Comparison of ENCODE assay signal across 8 cellular contexts in genomic region chr9:136052433-136052880, GRCh38. TPM values are rescaled to one million over a fixed set of nuclear protein-coding genes. Genes with fewer than 3 reads are reported as not detected.
DNase-seq lines count a peak whose midpoint lies in the region; ATAC-seq and TF ChIP-seq lines count a peak whose summit lies in the region.

No MANE protein-coding gene starts in this region.

- H3K4me3 ChIP-seq in coronary artery, result peak overlapping the region; percentile 81
- peak overlapping the region; percentile 72 for H3K4me3 ChIP-seq in mesodermal cell (ENCODE audit: extremely low read depth, insufficient read depth, low read length, poor library complexity, severe bottlenecking)
- H3K4me3 ChIP-seq in uterus, result peak overlapping the region; percentile 25 to 44

- peaks cover 17% of the 10 kb centered on the region for H3K4me1 Mint-ChIP-seq in activated CD4-positive, alpha-beta memory T cell treated with anti-CD3 and anti-CD28 coated beads for 36 hours (ENCODE audit: low read depth)

- CTCF ChIA-PET in activated CD4-positive, alpha-beta memory T cell treated with anti-CD3 and anti-CD28 coated beads for 36 hours (lab: Charles Lee), result interaction anchor here (1.2 kb wide), 1 partner anchor 71 kb away, joined by 7 read pairs; no protein-coding TSS in a partner anchor

- no peak overlapping the region for H3K4me3 Mint-ChIP-seq in activated CD4-positive, alpha-beta memory T cell treated with anti-CD3 and anti-CD28 coated beads for 36 hours

- peak overlapping the region; percentile 36 to 85 for H3K27ac ChIP-seq in coronary artery
- H3K27ac ChIP-seq in mesodermal cell (ENCODE audit: low read depth, low read length, severe bottlenecking), result peak overlapping the region; percentile 95
- H3K27ac ChIP-seq in uterus, result peak overlapping the region; percentile 14 to 34

- TF ChIP-seq CTCF in coronary artery (IDR thresholded peaks at IDR 0.05), result no peak
- TF ChIP-seq CTCF in uterus (IDR thresholded peaks at IDR 0.05), result no peak

- H3K27me3 Mint-ChIP-seq in activated CD4-positive, alpha-beta memory T cell treated with anti-CD3 and anti-CD28 coated beads for 36 hours, result peaks cover 3% of the 10 kb centered on the region

- DNase-seq in NOMO-1 (lab: John Stamatoyannopoulos, UW; ENCODE audit: unreplicated experiment in 2 of 2), result peak; percentile 57 to 74
- no peak for DNase-seq in NOMO-1 treated with dmso at 0.1 percent for 144 hours (lab: John Stamatoyannopoulos, UW; ENCODE audit: unreplicated experiment)
- DNase-seq in coronary artery (ENCODE audit: low spot score), result peak; percentile 76
- DNase-seq in uterus, result no peak
- no peak for DNase-seq in activated CD4-positive, alpha-beta memory T cell treated with anti-CD3 and anti-CD28 coated beads for 36 hours

- no peaks in the 10 kb centered on the region for H3K9me3 ChIP-seq in mesodermal cell (ENCODE audit: control insufficient read depth, low read length)
- H3K9me3 ChIP-seq in uterus, result no peaks in the 10 kb centered on the region

- H3K9me3 Mint-ChIP-seq in activated CD4-positive, alpha-beta memory T cell treated with anti-CD3 and anti-CD28 coated beads for 36 hours, result no peaks in the 10 kb centered on the region

- intact Hi-C loops in uterus (cut with DNase I; ENCODE audit: low total_unique reads), result no loop called here
- intact Hi-C loops in activated CD4-positive, alpha-beta memory T cell treated with anti-CD3 and anti-CD28 coated beads for 36 hours (cut with micrococcal nuclease), result no loop called here

- H3K4me1 ChIP-seq in mesodermal cell (ENCODE audit: control insufficient read depth, insufficient read depth, low read length, poor library complexity, severe bottlenecking) (peaks cover 55% of the 10 kb centered on the region), uterus (peaks cover 0 to 22% of the 10 kb centered on the region in 2 donors)

- 13 to 27% methylated on average over 8 to 14 of the region's 16 CpGs for WGBS in mesodermal cell (ENCODE audit: insufficient coverage in 2 of 2), 2 experiments

- H3K27me3 ChIP-seq in uterus, result no peaks in the 10 kb centered on the region

- ATAC-seq in HG03354 (IDR thresholded peaks at IDR 0.05; ENCODE audit: poor library complexity, severe bottlenecking, unreplicated experiment) (no peak), HG03521 (IDR thresholded peaks at IDR 0.05; ENCODE audit: unreplicated experiment) (no peak)

- POLR2A ChIA-PET in activated CD4-positive, alpha-beta memory T cell treated with anti-CD3 and anti-CD28 coated beads for 36 hours (lab: Charles Lee), result no interaction called here

- no peak overlapping the region for H3K27ac Mint-ChIP-seq in activated CD4-positive, alpha-beta memory T cell treated with anti-CD3 and anti-CD28 coated beads for 36 hours

- no peak for TF ChIP-seq POLR2A in uterus (IDR thresholded peaks at IDR 0.05)

- H3K36me3 Mint-ChIP-seq in activated CD4-positive, alpha-beta memory T cell treated with anti-CD3 and anti-CD28 coated beads for 36 hours, result no peaks in the 10 kb centered on the region

- H3K36me3 ChIP-seq in mesodermal cell (ENCODE audit: control insufficient read depth, insufficient read depth, low read length) (peaks cover 30% of the 10 kb centered on the region), uterus (no peaks in the 10 kb centered on the region)

RNA-seq across cellular contexts. Expression of gene NACC2, which starts 42.6 kb away (rescaled TPM):
- polyA plus RNA-seq in mesodermal cell (2013, experiment 1 of 2), result 16.2 TPM
- polyA plus RNA-seq in mesodermal cell (2013, experiment 2 of 2), result 14.8 TPM
- total RNA-seq in uterus, result 10 to 100 TPM in 3 of 4 donors, 1 to 10 TPM in 1; 8.2 to 57.5 (median 19.1) TPM
- total RNA-seq in activated CD4-positive, alpha-beta memory T cell treated with anti-CD3 and anti-CD28 coated beads for 36 hours, result 1 to 10 TPM; 8.1 to 8.5 TPM

Comparison
In these comparisons a context has a peak if more than half of its experiments do, and no peak if none do; other contexts are left out.
1. DNase-seq: peak in NOMO-1 (2 of 2) and coronary artery (single experiment); none in NOMO-1 treated with dmso at 0.1 percent for 144 hours (single experiment), uterus (0 of 2) and activated CD4-positive, alpha-beta memory T cell treated with anti-CD3 and anti-CD28 coated beads for 36 hours (single experiment).
2. H3K27ac ChIP-seq: peak in every context shown above with its lines; median percentile 95 in mesodermal cell; 60 in coronary artery; 24 in uterus.
3. Peak in every context shown above with its lines, with median percentiles within 50 percentile points of each other: H3K4me3 ChIP-seq.